Comparison of ENCODE assay signal across 1 cellular context in the genomic region with DNA sequence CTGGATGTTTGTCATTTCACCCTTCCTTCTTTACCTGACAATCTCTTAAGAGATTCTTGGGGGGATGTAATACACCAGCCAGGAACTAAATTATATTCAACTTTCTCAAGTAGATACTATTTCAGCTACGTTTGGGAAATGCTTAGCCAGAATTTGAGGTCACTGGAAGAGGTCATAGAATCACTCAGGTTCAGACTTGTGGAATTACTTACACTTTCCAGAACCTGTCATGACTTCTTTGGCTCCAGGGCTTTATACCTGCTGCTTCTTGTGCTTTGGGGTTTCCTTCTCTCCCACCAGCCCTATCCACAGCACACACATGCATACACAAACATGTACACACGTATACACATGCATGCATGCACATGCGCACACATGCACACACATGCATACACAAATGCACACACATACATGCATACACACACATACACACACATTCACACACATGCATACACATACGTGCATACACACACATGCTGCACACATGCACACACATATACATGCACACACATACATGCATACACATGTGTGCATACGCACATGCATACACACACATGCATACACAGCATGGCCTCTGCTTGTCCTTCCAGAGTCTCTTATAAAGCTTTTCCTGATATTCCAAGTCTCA.
TF ChIP-seq lines count a peak whose summit lies in the region.

No MANE protein-coding gene starts in this region.

TF ChIP-seq in WTC11, 78 proteins besides CTCF, POLR2A, EP300 and RAD21 (continued from another document):
- TF ChIP-seq, protein P1, sequence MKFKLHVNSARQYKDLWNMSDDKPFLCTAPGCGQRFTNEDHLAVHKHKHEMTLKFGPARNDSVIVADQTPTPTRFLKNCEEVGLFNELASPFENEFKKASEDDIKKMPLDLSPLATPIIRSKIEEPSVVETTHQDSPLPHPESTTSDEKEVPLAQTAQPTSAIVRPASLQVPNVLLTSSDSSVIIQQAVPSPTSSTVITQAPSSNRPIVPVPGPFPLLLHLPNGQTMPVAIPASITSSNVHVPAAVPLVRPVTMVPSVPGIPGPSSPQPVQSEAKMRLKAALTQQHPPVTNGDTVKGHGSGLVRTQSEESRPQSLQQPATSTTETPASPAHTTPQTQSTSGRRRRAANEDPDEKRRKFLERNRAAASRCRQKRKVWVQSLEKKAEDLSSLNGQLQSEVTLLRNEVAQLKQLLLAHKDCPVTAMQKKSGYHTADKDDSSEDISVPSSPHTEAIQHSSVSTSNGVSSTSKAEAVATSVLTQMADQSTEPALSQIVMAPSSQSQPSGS (CRISPR knock-in tag; IDR thresholded peaks at IDR 0.05; ENCODE audit: borderline replicate concordance, low read depth): no peak
- TF ChIP-seq, protein P2, sequence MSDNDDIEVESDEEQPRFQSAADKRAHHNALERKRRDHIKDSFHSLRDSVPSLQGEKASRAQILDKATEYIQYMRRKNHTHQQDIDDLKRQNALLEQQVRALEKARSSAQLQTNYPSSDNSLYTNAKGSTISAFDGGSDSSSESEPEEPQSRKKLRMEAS (CRISPR knock-in tag; IDR thresholded peaks at IDR 0.05): no peak
- no peak for TF ChIP-seq ZNF263 (CRISPR knock-in tag; IDR thresholded peaks at IDR 0.05; ENCODE audit: low read depth)
- TF ChIP-seq RORB (CRISPR knock-in tag; IDR thresholded peaks at IDR 0.05): no peak
- no peak for TF ChIP-seq NR3C1 (CRISPR knock-in tag; conservative IDR thresholded peaks at IDR 0.05; ENCODE audit: low read depth)
